Comparison of ENCODE assay signal across 29 cellular contexts in genomic region chr17:77656054-77656453, GRCh38.
"Had no signal": no experiment of that assay in that cellular context is flagged by ENCODE, and none has a peak within 500 bp of the region (broad histone marks: within the 10 kb centered on the region; RNA-seq: fewer than 3 reads in every experiment).

No MANE protein-coding gene starts in this region.

- ATAC-seq: activated CD4-positive, CD25-positive, alpha-beta regulatory T cell treated with anti-CD3 and anti-CD28 coated beads, Interleukin-2, amount 50 U/mL, for 24 hours; activated CD8-positive, alpha-beta T cell treated with anti-CD3 and anti-CD28 coated beads for 36 hours; activated T-cell treated with anti-CD3 and anti-CD28 coated beads, Interleukin-2, amount 50 U/mL, for 4 hours; body of pancreas; effector memory CD8-positive, alpha-beta T cell; foreskin keratinocyte; gastrocnemius medialis; T-helper 17 cell had no signal

- H3K36me3 ChIP-seq: adrenal gland, esophagus muscularis mucosa, gastrocnemius medialis, WERI-Rb-1 had no signal

- H3K4me1 ChIP-seq: adrenal gland, body of pancreas, esophagus muscularis mucosa, foreskin keratinocyte, gastrocnemius medialis had no signal

- H3K27ac ChIP-seq: adrenal gland, body of pancreas, esophagus muscularis mucosa, foreskin keratinocyte, gastrocnemius medialis had no signal

- H3K4me1 Mint-ChIP-seq: activated B cell treated with CpG ODN at 0.5 μM for 24 hours had no signal

- H3K9me3 Mint-ChIP-seq: activated T-cell treated with anti-CD3 and anti-CD28 coated beads, Interleukin-2, amount 50 U/mL, for 4 hours; activated T-helper 1 cell treated with anti-CD3 and anti-CD28 coated beads, Interleukin-12 subunit alpha, Interleukin-12 subunit beta, Interleukin-2, Interleukin-4 antibody, amounts not matched to agents 30 ng/mL and 10 ng/mL and 1 ng/mL, durations not matched to agents 14 hours and 24 hours and 36 hours; activated T-helper 2 cell treated with anti-CD3 and anti-CD28 coated beads, Interferon-gamma antibody, Interleukin-2, Interleukin-4, amounts not matched to agents 10 μg/mL and 5 μg/mL and 100 μg/mL, durations not matched to agents 14 hours and 24 hours and 36 hours; T-helper 2 cell treated with Interferon-gamma antibody and Interleukin-4, amounts not matched to agents 5 μg/mL and 100 μg/mL, for 36 hours had no signal

- DNase-seq: activated B cell treated with CpG ODN at 0.5 μM for 24 hours; activated CD4-positive, alpha-beta T cell treated with anti-CD3 and anti-CD28 coated beads for 48 hours; activated CD4-positive, alpha-beta T cell treated with anti-CD3 and anti-CD28 coated beads, Interleukin-2, amount 50 U/mL, for 1 hour; activated CD4-positive, alpha-beta T cell treated with anti-CD3 and anti-CD28 coated beads, Interleukin-2, amount 50 U/mL, for 48 hours; activated CD8-positive, alpha-beta memory T cell treated with anti-CD3 and anti-CD28 coated beads for 24 hours; activated CD8-positive, alpha-beta T cell treated with anti-CD3 and anti-CD28 coated beads for 36 hours; activated gamma-delta T cell treated with Interleukin-2 at 50 U/mL for 16 hours; activated naive CD4-positive, alpha-beta T cell treated with anti-CD3 and anti-CD28 coated beads, Interleukin-2, amount 50 U/mL, for 16 hours; activated naive CD4-positive, alpha-beta T cell treated with Interleukin-2 at 50 U/mL for 16 hours; activated T-cell treated with anti-CD3 and anti-CD28 coated beads, Interleukin-2, amount 50 U/mL, for 4 hours; adrenal gland; body of pancreas; cortex of kidney; dermis blood vessel endothelial cell; effector CD4-positive, alpha-beta T cell; effector memory CD8-positive, alpha-beta T cell; erythroblast; foreskin keratinocyte; gastrocnemius medialis; T-helper 1 cell; T-helper 17 cell; T1000; WERI-Rb-1 had no signal

- H3K4me3 ChIP-seq: adrenal gland, body of pancreas, esophagus muscularis mucosa, gastrocnemius medialis had no signal

- H3K9me3 ChIP-seq: body of pancreas, gastrocnemius medialis had no signal

- H3K4me3 Mint-ChIP-seq: activated B cell treated with CpG ODN at 0.5 μM for 24 hours; activated CD8-positive, alpha-beta T cell treated with anti-CD3 and anti-CD28 coated beads for 36 hours; activated naive CD8-positive, alpha-beta T cell; activated T-cell treated with anti-CD3 and anti-CD28 coated beads, Interleukin-2, amount 50 U/mL, for 4 hours; activated T-helper 1 cell treated with anti-CD3 and anti-CD28 coated beads, Interleukin-12 subunit alpha, Interleukin-12 subunit beta, Interleukin-2, Interleukin-4 antibody, amounts not matched to agents 30 ng/mL and 10 ng/mL and 1 ng/mL, durations not matched to agents 14 hours and 24 hours and 36 hours; effector memory CD8-positive, alpha-beta T cell; T-helper 17 cell; T-helper 2 cell treated with Interferon-gamma antibody and Interleukin-4, amounts not matched to agents 5 μg/mL and 100 μg/mL, for 36 hours had no signal

- H3K27ac Mint-ChIP-seq: activated B cell treated with CpG ODN at 0.5 μM for 24 hours; activated CD8-positive, alpha-beta T cell treated with anti-CD3 and anti-CD28 coated beads for 36 hours; activated naive CD8-positive, alpha-beta T cell; activated T-helper 1 cell treated with anti-CD3 and anti-CD28 coated beads, Interleukin-12 subunit alpha, Interleukin-12 subunit beta, Interleukin-2, Interleukin-4 antibody, amounts not matched to agents 30 ng/mL and 10 ng/mL and 1 ng/mL, durations not matched to agents 14 hours and 24 hours and 36 hours; activated T-helper 2 cell treated with anti-CD3 and anti-CD28 coated beads, Interferon-gamma antibody, Interleukin-2, Interleukin-4, amounts not matched to agents 10 μg/mL and 5 μg/mL and 100 μg/mL, durations not matched to agents 14 hours and 24 hours and 36 hours; effector memory CD8-positive, alpha-beta T cell; T-helper 17 cell; T-helper 2 cell treated with Interferon-gamma antibody and Interleukin-4, amounts not matched to agents 5 μg/mL and 100 μg/mL, for 36 hours had no signal

- H3K27me3 Mint-ChIP-seq: activated CD8-positive, alpha-beta T cell treated with anti-CD3 and anti-CD28 coated beads for 36 hours; activated naive CD8-positive, alpha-beta T cell had no signal
